8 cellular contexts compared by ENCODE assay signal in the genomic region with DNA sequence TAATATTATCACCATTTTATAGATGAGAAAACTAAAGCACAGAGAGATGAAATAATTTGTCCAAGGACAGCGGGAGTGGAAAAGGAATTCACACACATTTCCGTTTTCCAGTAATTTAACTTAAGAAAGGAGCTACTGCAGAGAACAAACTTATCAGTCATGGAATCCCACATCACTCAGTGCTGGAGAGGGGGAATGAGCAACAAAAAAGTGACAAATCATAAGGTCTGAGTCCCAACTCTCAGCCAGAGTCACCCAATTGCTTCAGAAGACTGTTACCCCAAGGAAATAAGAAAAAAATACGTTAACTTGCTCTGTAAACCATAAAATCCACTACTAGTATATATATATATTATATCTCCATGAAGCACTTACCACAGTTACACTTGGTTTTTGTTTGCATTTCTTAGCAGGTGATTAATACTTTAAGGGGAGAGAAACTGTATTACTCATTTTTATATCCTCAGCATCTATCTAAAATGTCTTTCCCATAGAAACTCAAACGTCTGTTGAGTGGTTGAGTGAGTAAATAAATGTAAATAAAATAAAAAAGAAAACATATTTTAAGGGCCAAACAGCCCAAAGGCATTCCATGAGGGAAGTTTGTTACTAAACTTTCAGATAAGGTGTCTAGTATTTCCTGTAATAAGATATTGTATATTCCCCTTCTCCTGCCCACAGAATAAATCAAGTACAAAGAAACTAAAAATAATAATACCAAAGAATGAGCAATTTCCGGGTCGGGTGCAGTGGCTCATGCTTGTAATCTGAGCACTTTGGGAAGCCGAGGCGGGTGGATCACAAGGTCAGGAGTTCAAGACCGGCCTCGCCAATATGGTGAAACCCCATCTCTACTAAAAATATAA.
DNase-seq lines count a peak whose midpoint lies in the region; ATAC-seq and TF ChIP-seq lines count a peak whose summit lies in the region.

No MANE protein-coding gene starts in this region.

- no peaks in the 10 kb centered on the region for H3K9me3 Mint-ChIP-seq in chondrocyte (ENCODE audit: low read depth)

- DNase-seq in T-helper 17 cell (peak in 1 of 3 donors; percentile 16), chondrocyte (ENCODE audit: low spot score) (no peak), cerebellar cortex (ENCODE audit: low spot score) (no peak), HuH-7 (ENCODE audit: low spot score) (no peak), posterior cingulate gyrus (no peak), NCI-H510A treated with DMSO at 0.1 percent for 48 hours (lab: John Stamatoyannopoulos, UW) (no peak)
- peak; percentile 30 to 39 for DNase-seq in stimulated activated CD4-positive, alpha-beta T cell treated with anti-CD3 and anti-CD28 coated beads, Interleukin-12 subunit alpha, Interleukin-12 subunit beta, amount 100 ng/mL, for 24 hours (ENCODE audit: low read depth in 2 of 2)

- H3K36me3 Mint-ChIP-seq in T-helper 17 cell (ENCODE audit: low read depth) = peaks cover 7% of the 10 kb centered on the region
- peaks cover 4% of the 10 kb centered on the region for H3K36me3 Mint-ChIP-seq in chondrocyte (ENCODE audit: low read depth)

- peak overlapping the region; percentile 44; the same call in 1 of the 2 replicates for H3K4me3 ChIP-seq in GM08714 (ENCODE audit: low read length)

- peak; percentile 4 for ATAC-seq in T-helper 17 cell

- no peak for TF ChIP-seq CTCF in chondrocyte (IDR thresholded peaks at IDR 0.05)

- peaks cover 69% of the 10 kb centered on the region for H3K4me1 Mint-ChIP-seq in T-helper 17 cell
- H3K4me1 Mint-ChIP-seq in chondrocyte (ENCODE audit: low read depth) = peaks cover 71% of the 10 kb centered on the region

- H3K27ac Mint-ChIP-seq in T-helper 17 cell (peak overlapping the region; percentile 95), chondrocyte (ENCODE audit: unreplicated experiment) (peak overlapping the region; percentile 78)

- peak overlapping the region; percentile 84 for H3K4me3 Mint-ChIP-seq in T-helper 17 cell
- H3K4me3 Mint-ChIP-seq in chondrocyte (ENCODE audit: unreplicated experiment) = no peak overlapping the region

- no peaks in the 10 kb centered on the region for H3K27me3 Mint-ChIP-seq in T-helper 17 cell
- H3K27me3 Mint-ChIP-seq in chondrocyte (ENCODE audit: low read depth) = no peaks in the 10 kb centered on the region

- no peaks in the 10 kb centered on the region for H3K9me3 ChIP-seq in T-helper 17 cell (ENCODE audit: control insufficient read depth, low read length, poor library complexity, severe bottlenecking)

- intact Hi-C loops in posterior cingulate gyrus (cut with DNase I) = no loop called here

Comparison
In these comparisons a context has a peak if more than half of its experiments do, and no peak if none do; other contexts are left out.
1. DNase-seq: peak in stimulated activated CD4-positive, alpha-beta T cell treated with anti-CD3 and anti-CD28 coated beads, Interleukin-12 subunit alpha, Interleukin-12 subunit beta, amount 100 ng/mL, for 24 hours (2 of 2); none in chondrocyte (single experiment), cerebellar cortex (single experiment), HuH-7 (single experiment), posterior cingulate gyrus (0 of 10) and NCI-H510A treated with DMSO at 0.1 percent for 48 hours (single experiment).